ENCODE assay signal across 9 cellular contexts in genomic region chr15:77496710-77497107, GRCh38.
DNase-seq lines count a peak whose midpoint lies in the region; ATAC-seq and TF ChIP-seq lines count a peak whose summit lies in the region.
"Had no signal": no experiment of that assay in that cellular context is flagged by ENCODE, and none has a peak within 500 bp of the region (broad histone marks: within the 10 kb centered on the region; RNA-seq: fewer than 3 reads in every experiment).

No MANE protein-coding gene starts in this region.

- H3K27ac ChIP-seq in KMS-11 (no peak overlapping the region), SK-N-MC (peak overlapping the region; percentile 98)

- H2AFZ ChIP-seq in KMS-11 (ENCODE audit: low read depth), result peak overlapping the region; percentile 8; the same call in 1 of the 2 replicates

- no peaks in the 10 kb centered on the region for H3K27me3 ChIP-seq in KMS-11 (ENCODE audit: insufficient read depth, low read depth)

- no peak overlapping the region for H3K9ac ChIP-seq in KMS-11
- peak overlapping the region; percentile 69 for H3K9ac ChIP-seq in SK-N-MC (ENCODE audit: insufficient read length)

- H3K4me2 ChIP-seq in KMS-11, result no peak overlapping the region

- no peaks in the 10 kb centered on the region for H3K9me3 Mint-ChIP-seq in activated naive CD4-positive, alpha-beta T cell treated with anti-CD3 and anti-CD28 coated beads, Interleukin-2, amount 10 ng/mL, durations not matched to agents 7 days and 5 days
- H3K9me3 Mint-ChIP-seq in type B pancreatic cell, result no peaks in the 10 kb centered on the region
- H3K9me3 Mint-ChIP-seq: stimulated activated naive CD8-positive, alpha-beta T cell treated with anti-CD3 and anti-CD28 coated beads, Interleukin-15, Interleukin-2, amounts not matched to agents 100 ng/mL and 50 ng/mL, for 24 hours had no signal

- peaks cover 6% of the 10 kb centered on the region for H3K4me1 ChIP-seq in KMS-11 (ENCODE audit: low read depth, poor library complexity, severe bottlenecking)

- peaks cover 9% of the 10 kb centered on the region for H3K4me1 Mint-ChIP-seq in activated naive CD4-positive, alpha-beta T cell treated with anti-CD3 and anti-CD28 coated beads, Interleukin-2, amount 10 ng/mL, durations not matched to agents 7 days and 5 days
- H3K4me1 Mint-ChIP-seq in type B pancreatic cell (ENCODE audit: unreplicated experiment), result peaks cover 56% of the 10 kb centered on the region

- H3K4me3 ChIP-seq in KMS-11 (IDR thresholded peaks at IDR 0.05; ENCODE audit: insufficient read depth, low read depth, low read length) (no peak overlapping the region), SK-N-MC (peak overlapping the region; percentile 76)

- no peaks in the 10 kb centered on the region for H3K79me2 ChIP-seq in KMS-11 (ENCODE audit: insufficient read depth, low read depth)

- H3K4me3 Mint-ChIP-seq in activated naive CD4-positive, alpha-beta T cell treated with anti-CD3 and anti-CD28 coated beads, Interleukin-2, amount 10 ng/mL, durations not matched to agents 7 days and 5 days, result no peak overlapping the region
- H3K4me3 Mint-ChIP-seq in type B pancreatic cell, result peak overlapping the region; percentile 73
- H3K4me3 Mint-ChIP-seq: stimulated activated naive CD8-positive, alpha-beta T cell treated with anti-CD3 and anti-CD28 coated beads, Interleukin-15, Interleukin-2, amounts not matched to agents 100 ng/mL and 50 ng/mL, for 24 hours had no signal

- peak; percentile 91 for TF ChIP-seq CTCF in KMS-11 (conservative IDR thresholded peaks at IDR 0.05; ENCODE audit: low read depth, low read length)
- TF ChIP-seq CTCF in type B pancreatic cell (conservative IDR thresholded peaks at IDR 0.05), result peak; percentile 96

- peak; percentile 36 for DNase-seq in GF-D8 (lab: John Stamatoyannopoulos, UW)
- peak; percentile 85 for DNase-seq in SK-N-MC (ENCODE audit: low read depth, low spot score)
- peak; percentile 81 for DNase-seq in activated naive CD4-positive, alpha-beta T cell treated with anti-CD3 and anti-CD28 coated beads, Interleukin-2, amount 10 ng/mL, durations not matched to agents 7 days and 5 days
- DNase-seq in Right ventricle myocardium superior, result peak; percentile 95
- DNase-seq in posterior cingulate gyrus, result peak; percentile 59 to 96 (median 82)
- peak; percentile 83 for DNase-seq in type B pancreatic cell (ENCODE audit: extremely low spot score, unreplicated experiment)

- H3K36me3 Mint-ChIP-seq in activated naive CD4-positive, alpha-beta T cell treated with anti-CD3 and anti-CD28 coated beads, Interleukin-2, amount 10 ng/mL, durations not matched to agents 7 days and 5 days, result peaks cover 3% of the 10 kb centered on the region
- H3K36me3 Mint-ChIP-seq in type B pancreatic cell, result peaks cover 4% of the 10 kb centered on the region

- no peaks in the 10 kb centered on the region for H3K27me3 Mint-ChIP-seq in activated naive CD4-positive, alpha-beta T cell treated with anti-CD3 and anti-CD28 coated beads, Interleukin-2, amount 10 ng/mL, durations not matched to agents 7 days and 5 days
- H3K27me3 Mint-ChIP-seq in type B pancreatic cell, result no peaks in the 10 kb centered on the region
- H3K27me3 Mint-ChIP-seq: stimulated activated naive CD8-positive, alpha-beta T cell treated with anti-CD3 and anti-CD28 coated beads, Interleukin-15, Interleukin-2, amounts not matched to agents 100 ng/mL and 50 ng/mL, for 24 hours had no signal

- ATAC-seq in Right ventricle myocardium superior (ENCODE audit: poor library complexity), result peak; percentile 86
- ATAC-seq in GM21576 (IDR thresholded peaks at IDR 0.05; ENCODE audit: unreplicated experiment), result no peak

- H3K9me3 ChIP-seq in SK-N-MC (ENCODE audit: low read depth, low read length), result no peaks in the 10 kb centered on the region

- intact Hi-C loops in Right ventricle myocardium superior (cut with DNase I), result loop anchor here (2.0 to 5.0 kb wide), 2 partner anchors 74 to 310 kb away; partner anchors contain the start of genes HMG20A and PEAK1
- intact Hi-C loops in posterior cingulate gyrus (cut with DNase I), result loop anchor here (1.0 to 10.0 kb wide), 5 partner anchors 47 to 562 kb away; partner anchors contain the start of genes HMG20A, PEAK1 and RCN2

- H3K27ac Mint-ChIP-seq in activated naive CD4-positive, alpha-beta T cell treated with anti-CD3 and anti-CD28 coated beads, Interleukin-2, amount 10 ng/mL, durations not matched to agents 7 days and 5 days, result no peak overlapping the region
- H3K27ac Mint-ChIP-seq in type B pancreatic cell, result peak overlapping the region; percentile 73
- H3K27ac Mint-ChIP-seq: stimulated activated naive CD8-positive, alpha-beta T cell treated with anti-CD3 and anti-CD28 coated beads, Interleukin-15, Interleukin-2, amounts not matched to agents 100 ng/mL and 50 ng/mL, for 24 hours had no signal

- CTCF ChIA-PET in activated naive CD4-positive, alpha-beta T cell treated with anti-CD3 and anti-CD28 coated beads, Interleukin-2, amount 10 ng/mL, durations not matched to agents 7 days and 5 days (lab: Charles Lee), result interaction anchor here (0.7 to 9.3 kb wide), 17 partner anchors 9 to 523 kb away, joined by 3 to 151 read pairs (median 4); no protein-coding TSS in a partner anchor

- H3K36me3 ChIP-seq in KMS-11 (ENCODE audit: insufficient read depth), result no peaks in the 10 kb centered on the region
- H3K36me3 ChIP-seq in SK-N-MC (ENCODE audit: insufficient read depth, low read length), result no peaks in the 10 kb centered on the region

- no peaks in the 10 kb centered on the region for H4K20me1 ChIP-seq in KMS-11 (ENCODE audit: insufficient read depth)

Comparison
In these comparisons a context has a peak if more than half of its experiments do, and no peak if none do; other contexts are left out.
1. DNase-seq: peak in every context shown above with its lines; median percentile 95 in Right ventricle myocardium superior; 85 in SK-N-MC; 83 in type B pancreatic cell; 82 in posterior cingulate gyrus; 81 in activated naive CD4-positive, alpha-beta T cell treated with anti-CD3 and anti-CD28 coated beads, Interleukin-2, amount 10 ng/mL, durations not matched to agents 7 days and 5 days; 36 in GF-D8.